ENCODE assay signal across 15 cellular contexts in genomic region chr4:126957555-126958440, GRCh38.
DNase-seq lines count a peak whose midpoint lies in the region; ATAC-seq and TF ChIP-seq lines count a peak whose summit lies in the region.
"Had no signal": no experiment of that assay in that cellular context is flagged by ENCODE, and none has a peak within 500 bp of the region (broad histone marks: within the 10 kb centered on the region; RNA-seq: fewer than 3 reads in every experiment).

No MANE protein-coding gene starts in this region.

- no peak overlapping the region for H3K4me2 ChIP-seq in SK-N-SH
- H3K4me2 ChIP-seq: A549 had no signal

- ATAC-seq in Right ventricle myocardium superior (ENCODE audit: poor library complexity), result peak; percentile 57
- no peak for ATAC-seq in lower lobe of right lung
- ATAC-seq: A549; activated CD8-positive, alpha-beta memory T cell treated with anti-CD3 and anti-CD28 coated beads, Interleukin-2, amount 10 ng/mL, durations not matched to agents 7 days and 5 days; stimulated activated naive B cell treated with anti-CD40 and anti-IgM and Interleukin-4, amounts not matched to agents 10 μg/mL and 1 μg/mL and 100 μg/mL, for 72 hours had no signal

- no peaks in the 10 kb centered on the region for H3K27me3 ChIP-seq in SK-N-SH (ENCODE audit: insufficient read depth)
- H3K27me3 ChIP-seq in lower lobe of right lung (ENCODE audit: low read depth), result no peaks in the 10 kb centered on the region

- H4K20me1 ChIP-seq in SK-N-SH (ENCODE audit: insufficient read depth), result no peaks in the 10 kb centered on the region

- TF ChIP-seq EP300 in SK-N-SH (IDR thresholded peaks at IDR 0.05; ENCODE audit: borderline replicate concordance in 1 of 2, low read depth in 1 of 2, low read length in 1 of 2), result no peak

- CTCF ChIA-PET in SK-N-SH (lab: Yijun Ruan, JAX), result interaction anchor here (0.8 to 1.6 kb wide), 2 partner anchors 8 kb away, joined by 3 to 5 read pairs; no protein-coding TSS in a partner anchor

- no peaks in the 10 kb centered on the region for H3K79me2 ChIP-seq in SK-N-SH (ENCODE audit: insufficient read depth)

- no peak overlapping the region for H2AFZ ChIP-seq in SK-N-SH (ENCODE audit: low read depth)

- H3K9me2 ChIP-seq in SK-N-SH, result no peaks in the 10 kb centered on the region

- POLR2A ChIA-PET in SK-N-SH (lab: Yijun Ruan, JAX), result no interaction called here

- no peak for DNase-seq in Right ventricle myocardium superior
- DNase-seq in cardiac septum (ENCODE audit: low spot score), result no peak
- DNase-seq in SK-N-SH, result no peak
- DNase-seq in fibroblast of peridontal ligament (ENCODE audit: extremely low read depth), result peak; percentile 67
- peak; percentile 24 for DNase-seq in stromal cell of bone marrow (ENCODE audit: low read depth)
- no peak for DNase-seq in NOMO-1 (lab: John Stamatoyannopoulos, UW; ENCODE audit: unreplicated experiment in 2 of 2)
- DNase-seq in lower lobe of right lung, result no peak
- no peak for DNase-seq in activated CD4-positive, alpha-beta T cell treated with anti-CD3 and anti-CD28 coated beads for 1 hour
- DNase-seq: activated CD8-positive, alpha-beta memory T cell treated with anti-CD3 and anti-CD28 coated beads, Interleukin-2, amount 10 ng/mL, durations not matched to agents 7 days and 5 days; activated naive CD4-positive, alpha-beta T cell; cerebellar nuclear complex; NCI-H1092 treated with DMSO at 0.1 percent for 48 hours; NCI-H226; stimulated activated naive B cell treated with anti-CD40 and anti-IgM and Interleukin-4, amounts not matched to agents 10 μg/mL and 1 μg/mL and 100 μg/mL, for 72 hours had no signal

- WGBS in SK-N-SH (ENCODE audit: low lambda C conversion rate), result 56% methylated on average over 4 of the region's 4 CpGs

- H3F3A ChIP-seq in SK-N-SH (replicated peaks; ENCODE audit: insufficient read depth), result no peaks in the 10 kb centered on the region

- TF ChIP-seq CTCF in SK-N-SH (IDR thresholded peaks at IDR 0.05) (peak; percentile 54), lower lobe of right lung (IDR thresholded peaks at IDR 0.05) (no peak)

- intact Hi-C loops in Right ventricle myocardium superior (cut with DNase I), result no loop called here
- intact Hi-C loops in cardiac septum (cut with DNase I), result loop anchor here (10.0 kb wide), 1 partner anchor 333 kb away; no protein-coding TSS in a partner anchor
- intact Hi-C loops in lower lobe of right lung (cut with DNase I), result no loop called here

- TF ChIP-seq RAD21 in SK-N-SH (IDR thresholded peaks at IDR 0.05; ENCODE audit: low read length), result no peak; the same call in 1 of the 2 replicates

- H3K27ac ChIP-seq in SK-N-SH (ENCODE audit: low read depth in 2 of 2, low read length in 1 of 2) (no peak overlapping the region), lower lobe of right lung (no peak overlapping the region)
- H3K27ac ChIP-seq: A549 had no signal

- H3K9ac ChIP-seq in SK-N-SH, result no peak overlapping the region

- H3K4me3 ChIP-seq in SK-N-SH (ENCODE audit: low read depth in 2 of 2, low read length in 1 of 2) (no peak overlapping the region), lower lobe of right lung (no peak overlapping the region)
- H3K4me3 ChIP-seq: A549 had no signal

- H3K4me1 ChIP-seq in SK-N-SH (ENCODE audit: control insufficient read depth in 1 of 2, insufficient read depth in 2 of 2, low read depth in 1 of 2, low read length in 1 of 2) (no peaks in the 10 kb centered on the region; a peak in 1 of 4 replicates), lower lobe of right lung (no peaks in the 10 kb centered on the region)
- H3K4me1 ChIP-seq: A549 had no signal

- no peaks in the 10 kb centered on the region for H3K36me3 ChIP-seq in SK-N-SH (replicated peaks in 1 of 2; ENCODE audit: control insufficient read depth in 1 of 2, insufficient read depth in 2 of 2, low read length in 1 of 2)
- no peaks in the 10 kb centered on the region for H3K36me3 ChIP-seq in lower lobe of right lung

- H3K9me3 ChIP-seq in SK-N-SH (no peaks in the 10 kb centered on the region), lower lobe of right lung (no peaks in the 10 kb centered on the region)
- H3K9me3 ChIP-seq: A549 had no signal

TF ChIP-seq in SK-N-SH, 30 proteins besides CTCF, POLR2A, EP300 and RAD21:
- TF ChIP-seq ZBTB33 (IDR thresholded peaks at IDR 0.05; ENCODE audit: borderline replicate concordance, low read depth) (no peak), REST (IDR thresholded peaks at IDR 0.05; ENCODE audit: low read depth, low read length) (no peak), SMC3 (IDR thresholded peaks at IDR 0.05; ENCODE audit: low read depth, low read length) (peak; percentile 15; the same call in 1 of the 2 replicates)

Comparison
In these comparisons a context has a peak if more than half of its experiments do, and no peak if none do; other contexts are left out.
1. DNase-seq: peak in fibroblast of peridontal ligament (single experiment) and stromal cell of bone marrow (single experiment); none in Right ventricle myocardium superior (single experiment), cardiac septum (single experiment), SK-N-SH (single experiment), NOMO-1 (0 of 2), lower lobe of right lung (single experiment) and activated CD4-positive, alpha-beta T cell treated with anti-CD3 and anti-CD28 coated beads for 1 hour (single experiment).